Comparison of ENCODE assay signal across 30 cellular contexts in genomic region chr2:120353591-120353898, GRCh38. TPM values are rescaled to one million over a fixed set of nuclear protein-coding genes. Genes with fewer than 3 reads are reported as not detected.
"Had no signal": no experiment of that assay in that cellular context is flagged by ENCODE, and none has a peak within 500 bp of the region (broad histone marks: within the 10 kb centered on the region; RNA-seq: fewer than 3 reads in every experiment).

No MANE protein-coding gene starts in this region.

- H3K9ac ChIP-seq: neural progenitor cell, parathyroid adenoma had no signal

- FAIRE-seq: small intestine, urothelium cell line had no signal

- H3K4me1 ChIP-seq: neural progenitor cell, parathyroid adenoma, psoas muscle, sigmoid colon, suprapubic skin, testis, tibial artery, transverse colon, vagina had no signal

- H2AFZ ChIP-seq: neural progenitor cell, parathyroid adenoma had no signal

- DNase-seq: naive thymus-derived CD4-positive, alpha-beta T cell; natural killer cell; nucleus accumbens; ovary; right cardiac atrium; right lobe of liver; sigmoid colon; small intestine; stimulated activated CD4-positive, alpha-beta T cell treated with anti-CD3 and anti-CD28 coated beads, Interleukin-15, amount 100 ng/mL, for 24 hours; stimulated activated CD4-positive, alpha-beta T cell treated with anti-CD3 and anti-CD28 coated beads, Interleukin-2, amount 100 ng/mL, for 24 hours; stimulated activated CD4-positive, alpha-beta T cell treated with anti-CD3 and anti-CD28 coated beads, Interleukin-2, amount 100 ng/mL, for 48 hours; stimulated activated CD4-positive, alpha-beta T cell treated with anti-CD3 and anti-CD28 coated beads, Interleukin-4, amount 100 ng/mL, for 24 hours; stimulated activated naive CD4-positive, alpha-beta T cell; substantia nigra; testis; tibial artery; transverse colon had no signal

- H3K27ac Mint-ChIP-seq: naive thymus-derived CD4-positive, alpha-beta T cell; natural killer cell; nephron; neural progenitor cell; progenitor cell of endocrine pancreas; stimulated activated effector memory CD8-positive, alpha-beta T cell treated with anti-CD3 and anti-CD28 coated beads, Interleukin-12 subunit alpha, Interleukin-12 subunit beta, amount 100 ng/mL, for 72 hours; stimulated activated naive CD8-positive, alpha-beta T cell treated with anti-CD3 and anti-CD28 coated beads, Interleukin-15, Interleukin-2, amounts not matched to agents 100 ng/mL and 50 ng/mL, for 24 hours had no signal

- H3K9me3 ChIP-seq: neutrophil, ovary, psoas muscle, right lobe of liver, sigmoid colon, suprapubic skin, testis, tibial artery, transverse colon, upper lobe of left lung, vagina had no signal

- H3K36me3 Mint-ChIP-seq: naive thymus-derived CD4-positive, alpha-beta T cell; natural killer cell; neural progenitor cell; stimulated activated effector memory CD8-positive, alpha-beta T cell treated with anti-CD3 and anti-CD28 coated beads, Interleukin-12 subunit alpha, Interleukin-12 subunit beta, amount 100 ng/mL, for 72 hours had no signal

- ATAC-seq: natural killer cell; psoas muscle; right cardiac atrium; right lobe of liver; stimulated activated effector memory CD8-positive, alpha-beta T cell treated with anti-CD3 and anti-CD28 coated beads, Interleukin-12 subunit alpha, Interleukin-12 subunit beta, amount 100 ng/mL, for 72 hours had no signal

- H3K27ac ChIP-seq: neural progenitor cell, neutrophil, ovary, parathyroid adenoma, psoas muscle, right lobe of liver, sigmoid colon, suprapubic skin, testis, tibial artery, transverse colon, upper lobe of left lung, vagina had no signal

- H3K4me3 ChIP-seq: neural progenitor cell, ovary, psoas muscle, right lobe of liver, sigmoid colon, suprapubic skin, testis, tibial artery, transverse colon, upper lobe of left lung, vagina had no signal

- H3K4me1 Mint-ChIP-seq: naive thymus-derived CD4-positive, alpha-beta T cell had no signal

- H3K4me3 Mint-ChIP-seq: naive thymus-derived CD4-positive, alpha-beta T cell; natural killer cell; nephron; neural progenitor cell; stimulated activated effector memory CD8-positive, alpha-beta T cell treated with anti-CD3 and anti-CD28 coated beads, Interleukin-12 subunit alpha, Interleukin-12 subunit beta, amount 100 ng/mL, for 72 hours; stimulated activated naive CD8-positive, alpha-beta T cell treated with anti-CD3 and anti-CD28 coated beads, Interleukin-15, Interleukin-2, amounts not matched to agents 100 ng/mL and 50 ng/mL, for 24 hours had no signal

- H3K9me3 Mint-ChIP-seq: naive thymus-derived CD4-positive, alpha-beta T cell; natural killer cell; nephron; neural progenitor cell; stimulated activated effector memory CD8-positive, alpha-beta T cell treated with anti-CD3 and anti-CD28 coated beads, Interleukin-12 subunit alpha, Interleukin-12 subunit beta, amount 100 ng/mL, for 72 hours; stimulated activated naive CD8-positive, alpha-beta T cell treated with anti-CD3 and anti-CD28 coated beads, Interleukin-15, Interleukin-2, amounts not matched to agents 100 ng/mL and 50 ng/mL, for 24 hours had no signal

- H3K36me3 ChIP-seq: neural progenitor cell, neutrophil, ovary, sigmoid colon, transverse colon, vagina had no signal

- H3K4me2 ChIP-seq: neural progenitor cell had no signal

- H3K27me3 ChIP-seq: ovary, right lobe of liver, testis, vagina had no signal

RNA-seq across cellular contexts. Expression of gene INHBB, which starts 7.6 kb away (rescaled TPM):
- total RNA-seq: naive thymus-derived CD4-positive, alpha-beta T cell; progenitor cell of endocrine pancreas had no signal
- polyA plus RNA-seq: naive thymus-derived CD4-positive, alpha-beta T cell; neural cell had no signal
